ENCODE assay signal across 9 cellular contexts in the genomic region with DNA sequence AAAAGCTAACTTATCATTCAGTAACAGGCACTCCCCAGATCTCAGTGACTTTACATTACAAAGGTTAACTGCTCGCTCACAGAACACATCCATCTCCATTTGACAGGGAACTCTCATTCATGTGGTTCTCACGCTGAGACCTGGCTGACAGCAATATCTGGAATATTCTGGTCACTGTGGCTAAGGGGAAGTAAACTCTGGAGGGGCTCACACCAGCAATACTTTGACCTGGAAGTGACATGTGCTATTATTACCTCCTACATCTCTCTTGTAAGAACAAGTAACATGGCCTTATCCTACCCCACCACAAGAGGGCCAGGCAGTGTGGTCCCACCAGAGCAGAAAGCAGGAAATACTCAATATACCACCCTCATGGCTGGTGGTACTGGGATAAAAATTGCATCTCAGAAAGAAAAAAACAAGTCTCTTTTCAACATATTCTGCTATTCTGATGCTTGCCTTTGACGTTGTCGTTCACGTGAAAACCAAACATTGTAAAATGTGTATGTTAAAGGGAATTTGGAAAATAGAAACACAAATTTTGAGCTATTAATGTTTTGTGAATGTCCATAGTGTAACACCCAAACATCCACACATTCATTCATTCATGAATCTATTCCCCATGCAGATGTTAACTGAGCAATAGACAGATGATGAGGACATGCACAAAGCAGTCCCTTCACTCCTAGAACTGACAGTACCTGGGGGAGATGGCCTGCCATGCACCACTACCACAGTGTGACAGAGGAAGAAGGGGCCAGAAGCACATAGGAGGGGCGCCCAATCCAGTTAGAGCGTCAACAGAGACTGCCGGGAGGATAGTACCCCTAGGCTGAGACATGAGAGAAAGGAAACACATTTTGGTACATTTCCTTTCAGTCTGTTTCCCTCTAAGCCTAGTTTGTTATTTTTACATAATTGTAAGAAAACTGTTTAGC.
DNase-seq lines count a peak whose midpoint lies in the region; ATAC-seq and TF ChIP-seq lines count a peak whose summit lies in the region.
"Had no signal": no experiment of that assay in that cellular context is flagged by ENCODE, and none has a peak within 500 bp of the region (broad histone marks: within the 10 kb centered on the region; RNA-seq: fewer than 3 reads in every experiment).

No MANE protein-coding gene starts in this region.

- H3K4me3 Mint-ChIP-seq in MCF 10A (ENCODE audit: unreplicated experiment) (no peak overlapping the region), neural crest cell (no peak overlapping the region)

- intact Hi-C loops in MCF 10A (cut with micrococcal nuclease) (loop anchor here (1.0 kb wide), 2 partner anchors 245 to 505 kb away; no protein-coding TSS in a partner anchor), breast epithelium (cut with DNase I; ENCODE audit: low total_unique reads) (no loop called here)

- H3K27ac Mint-ChIP-seq in MCF 10A (ENCODE audit: low read depth, unreplicated experiment) (no peak overlapping the region), neural crest cell (ENCODE audit: unreplicated experiment) (no peak overlapping the region)

- H3K36me3 Mint-ChIP-seq in MCF 10A (ENCODE audit: insufficient read depth, unreplicated experiment) (no peaks in the 10 kb centered on the region), neural crest cell (ENCODE audit: low read depth) (no peaks in the 10 kb centered on the region)

- H3K4me3 ChIP-seq in breast epithelium: no peak overlapping the region

- TF ChIP-seq CTCF in MCF 10A (IDR thresholded peaks at IDR 0.05; ENCODE audit: unreplicated experiment) (peak; percentile 48), breast epithelium (IDR thresholded peaks at IDR 0.05) (no peak), VCaP (conservative IDR thresholded peaks at IDR 0.05) (peak; percentile 78), neural crest cell (conservative IDR thresholded peaks at IDR 0.05) (peak; percentile 76)

- no peak for TF ChIP-seq POLR2A in breast epithelium (IDR thresholded peaks at IDR 0.05)

- POLR2A ChIA-PET in MCF 10A (lab: Yijun Ruan, JAX): interaction anchor here (1.1 kb wide), 1 partner anchor 165 kb away, joined by 3 read pairs; no protein-coding TSS in a partner anchor

- no TSS peak for BruUV-seq in MCF 10A (replicated peaks; lab: Mats Ljungman, UMichigan)

- DNase-seq in MCF 10A (ENCODE audit: unreplicated experiment) (peak; percentile 45), breast epithelium (ENCODE audit: low spot score in 2 of 2) (no peak), NCI-H146 treated with DMSO at 0.1 percent for 48 hours (lab: John Stamatoyannopoulos, UW; ENCODE audit: unreplicated experiment) (peak; percentile 68), dermis blood vessel endothelial cell (peak; percentile 68), neural crest cell (ENCODE audit: low read depth, low spot score) (peak; percentile 43), NCI-H2107 treated with DMSO at 0.1 percent for 48 hours (lab: John Stamatoyannopoulos, UW; ENCODE audit: unreplicated experiment) (no peak)

- CTCF ChIA-PET in MCF 10A (lab: Yijun Ruan, JAX): interaction anchor here (0.6 to 7.2 kb wide), 19 partner anchors 8 to 848 kb away, joined by 3 to 72 read pairs (median 3); no protein-coding TSS in a partner anchor

- H3K27ac ChIP-seq in breast epithelium: no peak overlapping the region
- H3K27ac ChIP-seq in VCaP: no peak overlapping the region
- H3K27ac ChIP-seq: neutrophil had no signal

- H3K27me3 ChIP-seq in breast epithelium: peaks cover 0 to 9% of the 10 kb centered on the region in 2 donors
- H3K27me3 ChIP-seq: neutrophil had no signal

- no peaks in the 10 kb centered on the region for H3K36me3 ChIP-seq in breast epithelium
- H3K36me3 ChIP-seq: neutrophil had no signal

- peak; percentile 67 for ATAC-seq in HG02678 (IDR thresholded peaks at IDR 0.05; ENCODE audit: unreplicated experiment)

- H3K4me1 Mint-ChIP-seq in MCF 10A (ENCODE audit: insufficient read depth, unreplicated experiment): no peaks in the 10 kb centered on the region
- H3K4me1 Mint-ChIP-seq in neural crest cell: peaks cover 7% of the 10 kb centered on the region

- H3K9me3 ChIP-seq in breast epithelium: no peaks in the 10 kb centered on the region
- H3K9me3 ChIP-seq: neutrophil had no signal

- H3K4me1 ChIP-seq in breast epithelium: no peaks in the 10 kb centered on the region

- H3K27me3 Mint-ChIP-seq in MCF 10A (ENCODE audit: insufficient read depth, unreplicated experiment) (no peaks in the 10 kb centered on the region), neural crest cell (ENCODE audit: low read depth) (peaks cover 8% of the 10 kb centered on the region)

- H3K9me3 Mint-ChIP-seq in MCF 10A (ENCODE audit: unreplicated experiment): no peaks in the 10 kb centered on the region
- H3K9me3 Mint-ChIP-seq in neural crest cell: no peaks in the 10 kb centered on the region

Comparison
In these comparisons a context has a peak if more than half of its experiments do, and no peak if none do; other contexts are left out.
1. DNase-seq: peak in MCF 10A (single experiment), NCI-H146 treated with DMSO at 0.1 percent for 48 hours (single experiment), dermis blood vessel endothelial cell (single experiment) and neural crest cell (single experiment); none in breast epithelium (0 of 2) and NCI-H2107 treated with DMSO at 0.1 percent for 48 hours (single experiment).
2. CTCF ChIP-seq: peak in MCF 10A (single experiment), VCaP (single experiment) and neural crest cell (single experiment); none in breast epithelium (0 of 3).